ENCODE assay signal across 8 cellular contexts in genomic region chr17:7685533-7686220, GRCh38. TPM values are rescaled to one million over a fixed set of nuclear protein-coding genes. Genes with fewer than 3 reads are reported as not detected.
DNase-seq lines count a peak whose midpoint lies in the region; ATAC-seq and TF ChIP-seq lines count a peak whose summit lies in the region.

No MANE protein-coding gene starts in this region.

- TF ChIP-seq CTCF in RWPE1 (conservative IDR thresholded peaks at IDR 0.05; ENCODE audit: low read depth), result no peak

- peak; percentile 62 for DNase-seq in DMS 273 treated with DMSO at 0.1 percent for 48 hours (lab: John Stamatoyannopoulos, UW)
- peak; percentile 91 for DNase-seq in Jurkat, Clone E6-1 (ENCODE audit: low read depth, low spot score)
- peak; percentile 89 for DNase-seq in RWPE1 (ENCODE audit: low spot score)
- peak; percentile 88 for DNase-seq in activated T-helper 2 cell treated with anti-CD3 and anti-CD28 coated beads, Interferon-gamma antibody, Interleukin-2, Interleukin-4, amounts not matched to agents 10 μg/mL and 5 μg/mL and 100 μg/mL, durations not matched to agents 14 hours and 24 hours and 36 hours (ENCODE audit: low spot score)
- DNase-seq in fibroblast of peridontal ligament (ENCODE audit: extremely low read depth), result peak; percentile 92
- DNase-seq in natural killer cell treated with Interleukin-12 subunit alpha and Interleukin-12 subunit beta and Interleukin-15 and Interleukin-18, amount 100 ng/mL, for 72 hours (ENCODE audit: low spot score), result peak; percentile 92
- peak; percentile 85 for DNase-seq in stimulated activated naive CD4-positive, alpha-beta T cell treated with Interleukin-2 at 50 U/mL for 16 hours (lab: John Stamatoyannopoulos, UW)

- no peaks in the 10 kb centered on the region for H3K27me3 Mint-ChIP-seq in activated T-helper 2 cell treated with anti-CD3 and anti-CD28 coated beads, Interferon-gamma antibody, Interleukin-2, Interleukin-4, amounts not matched to agents 10 μg/mL and 5 μg/mL and 100 μg/mL, durations not matched to agents 14 hours and 24 hours and 36 hours (ENCODE audit: low read depth)
- no peaks in the 10 kb centered on the region for H3K27me3 Mint-ChIP-seq in natural killer cell treated with Interleukin-12 subunit alpha and Interleukin-12 subunit beta and Interleukin-15 and Interleukin-18, amount 100 ng/mL, for 72 hours

- peak overlapping the region; percentile 97 for H3K27ac ChIP-seq in RWPE1

- no peaks in the 10 kb centered on the region for H3K9me3 Mint-ChIP-seq in activated T-helper 2 cell treated with anti-CD3 and anti-CD28 coated beads, Interferon-gamma antibody, Interleukin-2, Interleukin-4, amounts not matched to agents 10 μg/mL and 5 μg/mL and 100 μg/mL, durations not matched to agents 14 hours and 24 hours and 36 hours
- no peaks in the 10 kb centered on the region for H3K9me3 Mint-ChIP-seq in natural killer cell treated with Interleukin-12 subunit alpha and Interleukin-12 subunit beta and Interleukin-15 and Interleukin-18, amount 100 ng/mL, for 72 hours

- POLR2A ChIA-PET in RWPE1 (lab: Yijun Ruan, JAX; ENCODE audit: low non-redundant PET), result interaction anchor here (0.5 to 1.5 kb wide), 4 partner anchors 35 to 170 kb away, joined by 3 to 5 read pairs (median 4); partner anchors contain the start of genes ATP1B2 and SAT2

- intact Hi-C loops in activated T-helper 2 cell treated with anti-CD3 and anti-CD28 coated beads, Interferon-gamma antibody, Interleukin-2, Interleukin-4, amounts not matched to agents 10 μg/mL and 5 μg/mL and 100 μg/mL, durations not matched to agents 14 hours and 24 hours and 36 hours (cut with micrococcal nuclease), result loop anchor here (1.0 to 10.0 kb wide), 8 partner anchors 70 to 539 kb away; partner anchors contain the start of genes EIF5A, HES7, KCTD11 and POLR2A

- CTCF ChIA-PET in RWPE1 (lab: Yijun Ruan, JAX), result interaction anchor here (0.6 to 0.7 kb wide), 7 partner anchors 28 to 655 kb away, joined by 3 to 4 read pairs (median 3); partner anchors contain the start of gene SOX15

- H3K36me3 Mint-ChIP-seq in activated T-helper 2 cell treated with anti-CD3 and anti-CD28 coated beads, Interferon-gamma antibody, Interleukin-2, Interleukin-4, amounts not matched to agents 10 μg/mL and 5 μg/mL and 100 μg/mL, durations not matched to agents 14 hours and 24 hours and 36 hours (ENCODE audit: low read depth), result peaks cover 39% of the 10 kb centered on the region
- H3K36me3 Mint-ChIP-seq in natural killer cell treated with Interleukin-12 subunit alpha and Interleukin-12 subunit beta and Interleukin-15 and Interleukin-18, amount 100 ng/mL, for 72 hours, result peaks cover 13% of the 10 kb centered on the region

- H3K27ac Mint-ChIP-seq in activated T-helper 2 cell treated with anti-CD3 and anti-CD28 coated beads, Interferon-gamma antibody, Interleukin-2, Interleukin-4, amounts not matched to agents 10 μg/mL and 5 μg/mL and 100 μg/mL, durations not matched to agents 14 hours and 24 hours and 36 hours, result peak overlapping the region; percentile 97
- peak overlapping the region; percentile 93 to 96 for H3K27ac Mint-ChIP-seq in natural killer cell treated with Interleukin-12 subunit alpha and Interleukin-12 subunit beta and Interleukin-15 and Interleukin-18, amount 100 ng/mL, for 72 hours

- ATAC-seq in GM21576 (IDR thresholded peaks at IDR 0.05; ENCODE audit: unreplicated experiment), result peak; percentile 47
- peak; percentile 76 to 84 for ATAC-seq in natural killer cell treated with Interleukin-12 subunit alpha and Interleukin-12 subunit beta and Interleukin-15 and Interleukin-18, amount 100 ng/mL, for 72 hours

- H3K4me3 Mint-ChIP-seq in activated T-helper 2 cell treated with anti-CD3 and anti-CD28 coated beads, Interferon-gamma antibody, Interleukin-2, Interleukin-4, amounts not matched to agents 10 μg/mL and 5 μg/mL and 100 μg/mL, durations not matched to agents 14 hours and 24 hours and 36 hours (ENCODE audit: low read depth), result peak overlapping the region; percentile 94
- H3K4me3 Mint-ChIP-seq in natural killer cell treated with Interleukin-12 subunit alpha and Interleukin-12 subunit beta and Interleukin-15 and Interleukin-18, amount 100 ng/mL, for 72 hours, result peak overlapping the region; percentile 96

- H3K4me1 Mint-ChIP-seq in activated T-helper 2 cell treated with anti-CD3 and anti-CD28 coated beads, Interferon-gamma antibody, Interleukin-2, Interleukin-4, amounts not matched to agents 10 μg/mL and 5 μg/mL and 100 μg/mL, durations not matched to agents 14 hours and 24 hours and 36 hours (ENCODE audit: low read depth), result peaks cover 32% of the 10 kb centered on the region
- H3K4me1 Mint-ChIP-seq in natural killer cell treated with Interleukin-12 subunit alpha and Interleukin-12 subunit beta and Interleukin-15 and Interleukin-18, amount 100 ng/mL, for 72 hours (ENCODE audit: low read depth in 2 of 2), result peaks cover 24 to 36% of the 10 kb centered on the region in 2 donors

- peak overlapping the region; percentile 100 for H3K4me3 ChIP-seq in Jurkat, Clone E6-1 (ENCODE audit: low read length)

RNA-seq across cellular contexts. Expression of gene TP53, which starts 1.6 kb away (rescaled TPM):
- 31.3 TPM for polyA plus RNA-seq in Jurkat, Clone E6-1 (2012; ENCODE audit: insufficient read depth, insufficient read length)
- 165 and 174 TPM in 2 replicates for total RNA-seq in activated T-helper 2 cell treated with anti-CD3 and anti-CD28 coated beads, Interferon-gamma antibody, Interleukin-2, Interleukin-4, amounts not matched to agents 10 μg/mL and 5 μg/mL and 100 μg/mL, durations not matched to agents 14 hours and 24 hours and 36 hours
- total RNA-seq in natural killer cell treated with Interleukin-12 subunit alpha and Interleukin-12 subunit beta and Interleukin-15 and Interleukin-18, amount 100 ng/mL, for 72 hours, result 100 to 1,000 TPM in 1 of 2 donors, 10 to 100 TPM in 1; 98.2 to 112 TPM

RNA-seq across cellular contexts. Expression of gene WRAP53, which starts 2.6 kb away (rescaled TPM):
- polyA plus RNA-seq in Jurkat, Clone E6-1 (2012; ENCODE audit: insufficient read depth, insufficient read length), result 38.8 TPM
- total RNA-seq in activated T-helper 2 cell treated with anti-CD3 and anti-CD28 coated beads, Interferon-gamma antibody, Interleukin-2, Interleukin-4, amounts not matched to agents 10 μg/mL and 5 μg/mL and 100 μg/mL, durations not matched to agents 14 hours and 24 hours and 36 hours, result 33.2 and 34.5 TPM in 2 replicates
- total RNA-seq in natural killer cell treated with Interleukin-12 subunit alpha and Interleukin-12 subunit beta and Interleukin-15 and Interleukin-18, amount 100 ng/mL, for 72 hours, result 10 to 100 TPM; 19.4 to 48.2 TPM

RNA-seq across cellular contexts. Expression of gene EFNB3, which starts 19.3 kb away (rescaled TPM):
- polyA plus RNA-seq in Jurkat, Clone E6-1 (2012; ENCODE audit: insufficient read depth, insufficient read length), result 2.1 TPM
- not detected in 2 replicates for total RNA-seq in activated T-helper 2 cell treated with anti-CD3 and anti-CD28 coated beads, Interferon-gamma antibody, Interleukin-2, Interleukin-4, amounts not matched to agents 10 μg/mL and 5 μg/mL and 100 μg/mL, durations not matched to agents 14 hours and 24 hours and 36 hours
- total RNA-seq in natural killer cell treated with Interleukin-12 subunit alpha and Interleukin-12 subunit beta and Interleukin-15 and Interleukin-18, amount 100 ng/mL, for 72 hours, result not detected

RNA-seq across cellular contexts. Expression of gene DNAH2, which starts 31.9 kb away (rescaled TPM):
- polyA plus RNA-seq in Jurkat, Clone E6-1 (2012; ENCODE audit: insufficient read depth, insufficient read length), result not detected
- not detected in 2 replicates for total RNA-seq in activated T-helper 2 cell treated with anti-CD3 and anti-CD28 coated beads, Interferon-gamma antibody, Interleukin-2, Interleukin-4, amounts not matched to agents 10 μg/mL and 5 μg/mL and 100 μg/mL, durations not matched to agents 14 hours and 24 hours and 36 hours
- total RNA-seq in natural killer cell treated with Interleukin-12 subunit alpha and Interleukin-12 subunit beta and Interleukin-15 and Interleukin-18, amount 100 ng/mL, for 72 hours, result under 1 TPM in 1 of 2 donors, not detected in 1; 0.10 TPM

RNA-seq across cellular contexts. Expression of gene ATP1B2, which starts 35.0 kb away (rescaled TPM):
- polyA plus RNA-seq in Jurkat, Clone E6-1 (2012; ENCODE audit: insufficient read depth, insufficient read length), result not detected
- 0.32 and 0.37 TPM in 2 replicates for total RNA-seq in activated T-helper 2 cell treated with anti-CD3 and anti-CD28 coated beads, Interferon-gamma antibody, Interleukin-2, Interleukin-4, amounts not matched to agents 10 μg/mL and 5 μg/mL and 100 μg/mL, durations not matched to agents 14 hours and 24 hours and 36 hours
- under 1 TPM in 1 of 2 donors, not detected in 1; 0.25 TPM for total RNA-seq in natural killer cell treated with Interleukin-12 subunit alpha and Interleukin-12 subunit beta and Interleukin-15 and Interleukin-18, amount 100 ng/mL, for 72 hours

Comparison
In these comparisons a context has a peak if more than half of its experiments do, and no peak if none do; other contexts are left out.
1. Peak in every context shown above with its lines: DNase-seq, ATAC-seq, H3K4me3 ChIP-seq and H3K27ac ChIP-seq.